ENCODE assay signal across 9 cellular contexts in genomic region chr12:116508145-116509121, GRCh38. TPM values are rescaled to one million over a fixed set of nuclear protein-coding genes. Genes with fewer than 3 reads are reported as not detected.
DNase-seq lines count a peak whose midpoint lies in the region; ATAC-seq and TF ChIP-seq lines count a peak whose summit lies in the region.
"Had no signal": no experiment of that assay in that cellular context is flagged by ENCODE, and none has a peak within 500 bp of the region (broad histone marks: within the 10 kb centered on the region; RNA-seq: fewer than 3 reads in every experiment).

No MANE protein-coding gene starts in this region.

- DNase-seq in RWPE2 (ENCODE audit: low spot score), result no peak
- DNase-seq in epithelial cell of proximal tubule (ENCODE audit: low read depth), result no peak
- DNase-seq in natural killer cell treated with Interleukin-12 subunit alpha and Interleukin-12 subunit beta and Interleukin-15 and Interleukin-18, amount 100 ng/mL, for 72 hours (ENCODE audit: low spot score), result no peak
- no peak for DNase-seq in HPDE6-E6E7 (ENCODE audit: extremely low spot score)
- DNase-seq in LoVo (ENCODE audit: low spot score), result no peak
- no peak for DNase-seq in CD1c-positive myeloid dendritic cell (ENCODE audit: extremely low spot score)

- peak overlapping the region; percentile 17 for H3K4me3 ChIP-seq in RWPE2 (ENCODE audit: severe bottlenecking)
- peak overlapping the region; percentile 57 for H3K4me3 ChIP-seq in epithelial cell of proximal tubule (ENCODE audit: low read depth, low read length)

- no peak overlapping the region for H3K4me3 Mint-ChIP-seq in natural killer cell treated with Interleukin-12 subunit alpha and Interleukin-12 subunit beta and Interleukin-15 and Interleukin-18, amount 100 ng/mL, for 72 hours

- H3K27me3 ChIP-seq in RWPE2 (ENCODE audit: insufficient read depth, poor library complexity, severe bottlenecking), result no peaks in the 10 kb centered on the region
- H3K27me3 ChIP-seq: pancreas had no signal

- no peaks in the 10 kb centered on the region for H3K9me3 Mint-ChIP-seq in natural killer cell treated with Interleukin-12 subunit alpha and Interleukin-12 subunit beta and Interleukin-15 and Interleukin-18, amount 100 ng/mL, for 72 hours

- H3K36me3 Mint-ChIP-seq in natural killer cell treated with Interleukin-12 subunit alpha and Interleukin-12 subunit beta and Interleukin-15 and Interleukin-18, amount 100 ng/mL, for 72 hours, result no peaks in the 10 kb centered on the region

- no peaks in the 10 kb centered on the region for H3K4me1 ChIP-seq in RWPE2 (ENCODE audit: insufficient read depth, poor library complexity, severe bottlenecking)
- H3K4me1 ChIP-seq: pancreas had no signal

- H3K27ac ChIP-seq in RWPE2 (ENCODE audit: poor library complexity, severe bottlenecking), result no peak overlapping the region

- ATAC-seq in GM19438 (IDR thresholded peaks at IDR 0.05; ENCODE audit: low read depth, unreplicated experiment) (peak; percentile 66), RWPE2 (ENCODE audit: low read depth) (peak; percentile 36; the same call in 2 of the 3 replicates), HG02588 (IDR thresholded peaks at IDR 0.05; ENCODE audit: unreplicated experiment) (no peak)
- peak; percentile 61 to 65 for ATAC-seq in natural killer cell treated with Interleukin-12 subunit alpha and Interleukin-12 subunit beta and Interleukin-15 and Interleukin-18, amount 100 ng/mL, for 72 hours

- no peak overlapping the region for H3K27ac Mint-ChIP-seq in natural killer cell treated with Interleukin-12 subunit alpha and Interleukin-12 subunit beta and Interleukin-15 and Interleukin-18, amount 100 ng/mL, for 72 hours

- peaks cover 0 to 6% of the 10 kb centered on the region in 2 donors for H3K4me1 Mint-ChIP-seq in natural killer cell treated with Interleukin-12 subunit alpha and Interleukin-12 subunit beta and Interleukin-15 and Interleukin-18, amount 100 ng/mL, for 72 hours (ENCODE audit: low read depth in 2 of 2)

- H3K36me3 ChIP-seq in RWPE2 (ENCODE audit: low read depth), result no peaks in the 10 kb centered on the region
- H3K36me3 ChIP-seq: pancreas had no signal

- no peaks in the 10 kb centered on the region for H3K9me3 ChIP-seq in RWPE2 (ENCODE audit: severe bottlenecking)
- H3K9me3 ChIP-seq: pancreas had no signal

- H3K27me3 Mint-ChIP-seq in natural killer cell treated with Interleukin-12 subunit alpha and Interleukin-12 subunit beta and Interleukin-15 and Interleukin-18, amount 100 ng/mL, for 72 hours, result peaks cover under 1 to 13% of the 10 kb centered on the region in 2 donors

- TF ChIP-seq CTCF in RWPE2 (IDR thresholded peaks at IDR 0.05; ENCODE audit: poor library complexity, severe bottlenecking), result no peak
- TF ChIP-seq CTCF in epithelial cell of proximal tubule (conservative IDR thresholded peaks at IDR 0.05; ENCODE audit: low read depth, low read length), result no peak

RNA-seq across cellular contexts. Expression of gene MAP1LC3B2, which starts 50.7 kb away (rescaled TPM):
- 0.29 TPM in 1 of 2 replicates, not detected in the other for total RNA-seq in epithelial cell of proximal tubule
- total RNA-seq in natural killer cell treated with Interleukin-12 subunit alpha and Interleukin-12 subunit beta and Interleukin-15 and Interleukin-18, amount 100 ng/mL, for 72 hours, result 1 to 10 TPM; 1.2 to 2.8 TPM
